ENCODE assay signal across 12 cellular contexts in the genomic region with DNA sequence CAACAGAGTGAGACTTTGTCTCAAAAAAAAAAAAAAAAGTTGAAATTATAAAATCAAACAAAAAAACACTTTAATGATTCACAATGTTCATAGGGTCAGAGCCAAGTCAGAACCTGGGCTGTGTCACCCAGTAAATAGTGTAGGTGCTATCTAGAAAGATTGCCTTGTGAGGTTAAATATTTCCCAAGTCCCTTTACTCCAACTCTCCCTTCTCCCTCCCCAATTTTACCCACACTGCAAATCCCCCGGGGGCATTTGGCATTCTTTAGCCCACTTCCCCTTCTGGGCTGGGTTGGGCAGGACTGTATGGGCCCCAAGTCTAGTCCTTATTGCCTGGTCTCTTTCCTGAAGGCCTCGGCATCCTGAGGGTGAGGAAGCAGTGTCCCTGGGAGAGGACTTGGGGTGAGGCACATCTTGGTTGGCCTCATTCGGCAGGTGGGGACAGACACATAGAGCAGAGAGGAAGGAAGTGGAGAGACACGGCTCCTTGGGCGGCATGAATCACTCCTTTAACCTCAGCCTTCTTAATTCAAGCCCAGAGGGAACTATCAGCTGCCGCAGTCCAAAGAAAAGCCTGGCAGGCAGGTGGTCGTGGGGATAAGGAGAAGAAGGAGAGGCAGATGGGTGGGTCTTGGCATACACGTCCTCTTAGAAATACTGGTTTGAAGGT. TPM values are rescaled to one million over a fixed set of nuclear protein-coding genes. Genes with fewer than 3 reads are reported as not detected.
DNase-seq lines count a peak whose midpoint lies in the region; ATAC-seq lines count a peak whose summit lies in the region.
"Had no signal": no experiment of that assay in that cellular context is flagged by ENCODE, and none has a peak within 500 bp of the region (broad histone marks: within the 10 kb centered on the region; RNA-seq: fewer than 3 reads in every experiment).

No MANE protein-coding gene starts in this region.

- no peaks in the 10 kb centered on the region for H3K27me3 ChIP-seq in right cardiac atrium (ENCODE audit: control insufficient read depth, insufficient read depth)
- H3K27me3 ChIP-seq: right atrium auricular region, transverse colon had no signal

- H3K27ac Mint-ChIP-seq in activated CD8-positive, alpha-beta memory T cell treated with anti-CD3 and anti-CD28 coated beads, Interleukin-2, amount 10 ng/mL, durations not matched to agents 7 days and 5 days, result no peak overlapping the region
- no peak overlapping the region for H3K27ac Mint-ChIP-seq in stimulated activated memory B cell treated with anti-CD40 and anti-IgM and Interleukin-4, amounts not matched to agents 10 μg/mL and 1 μg/mL and 100 μg/mL, for 72 hours
- H3K27ac Mint-ChIP-seq: T-helper 2 cell treated with Interferon-gamma antibody and Interleukin-4, amounts not matched to agents 5 μg/mL and 100 μg/mL, for 36 hours had no signal

- peak; percentile 77 for ATAC-seq in activated CD8-positive, alpha-beta memory T cell treated with anti-CD3 and anti-CD28 coated beads, Interleukin-2, amount 10 ng/mL, durations not matched to agents 7 days and 5 days
- ATAC-seq in stimulated activated memory B cell treated with anti-CD40 and anti-IgM and Interleukin-4, amounts not matched to agents 10 μg/mL and 1 μg/mL and 100 μg/mL, for 72 hours, result peak; percentile 48
- no peak for ATAC-seq in right cardiac atrium
- ATAC-seq in HG03095 (IDR thresholded peaks at IDR 0.05; ENCODE audit: unreplicated experiment), result no peak

- no peaks in the 10 kb centered on the region for H3K9me3 ChIP-seq in right cardiac atrium (ENCODE audit: control insufficient read depth, low read length)
- H3K9me3 ChIP-seq: right atrium auricular region, transverse colon had no signal

- H3K4me3 Mint-ChIP-seq in activated CD8-positive, alpha-beta memory T cell treated with anti-CD3 and anti-CD28 coated beads, Interleukin-2, amount 10 ng/mL, durations not matched to agents 7 days and 5 days, result no peak overlapping the region
- H3K4me3 Mint-ChIP-seq in stimulated activated memory B cell treated with anti-CD40 and anti-IgM and Interleukin-4, amounts not matched to agents 10 μg/mL and 1 μg/mL and 100 μg/mL, for 72 hours, result no peak overlapping the region
- H3K4me3 Mint-ChIP-seq: T-helper 2 cell treated with Interferon-gamma antibody and Interleukin-4, amounts not matched to agents 5 μg/mL and 100 μg/mL, for 36 hours had no signal

- peaks cover 9% of the 10 kb centered on the region for H3K4me1 Mint-ChIP-seq in activated CD8-positive, alpha-beta memory T cell treated with anti-CD3 and anti-CD28 coated beads, Interleukin-2, amount 10 ng/mL, durations not matched to agents 7 days and 5 days
- H3K4me1 Mint-ChIP-seq in stimulated activated memory B cell treated with anti-CD40 and anti-IgM and Interleukin-4, amounts not matched to agents 10 μg/mL and 1 μg/mL and 100 μg/mL, for 72 hours, result peaks cover 8% of the 10 kb centered on the region

- H3K36me3 Mint-ChIP-seq in activated CD8-positive, alpha-beta memory T cell treated with anti-CD3 and anti-CD28 coated beads, Interleukin-2, amount 10 ng/mL, durations not matched to agents 7 days and 5 days, result no peaks in the 10 kb centered on the region
- no peaks in the 10 kb centered on the region for H3K36me3 Mint-ChIP-seq in stimulated activated memory B cell treated with anti-CD40 and anti-IgM and Interleukin-4, amounts not matched to agents 10 μg/mL and 1 μg/mL and 100 μg/mL, for 72 hours

- 58% methylated on average over 8 of the region's 8 CpGs for WGBS in right cardiac atrium

- H3K9me3 Mint-ChIP-seq in activated CD8-positive, alpha-beta memory T cell treated with anti-CD3 and anti-CD28 coated beads, Interleukin-2, amount 10 ng/mL, durations not matched to agents 7 days and 5 days (ENCODE audit: low read depth), result no peaks in the 10 kb centered on the region
- H3K9me3 Mint-ChIP-seq in stimulated activated memory B cell treated with anti-CD40 and anti-IgM and Interleukin-4, amounts not matched to agents 10 μg/mL and 1 μg/mL and 100 μg/mL, for 72 hours, result no peaks in the 10 kb centered on the region
- H3K9me3 Mint-ChIP-seq: T-helper 2 cell treated with Interferon-gamma antibody and Interleukin-4, amounts not matched to agents 5 μg/mL and 100 μg/mL, for 36 hours had no signal

- no peak overlapping the region for H3K4me3 ChIP-seq in right cardiac atrium (ENCODE audit: low read length)
- H3K4me3 ChIP-seq: right atrium auricular region, transverse colon had no signal

- intact Hi-C loops in right cardiac atrium (cut with DNase I), result no loop called here

- H3K27ac ChIP-seq in cingulate gyrus (ENCODE audit: low read depth, low read length) (peak overlapping the region; percentile 54), right cardiac atrium (ENCODE audit: low read length) (no peak overlapping the region)
- H3K27ac ChIP-seq: right atrium auricular region, transverse colon had no signal

- CTCF ChIA-PET in activated CD8-positive, alpha-beta memory T cell treated with anti-CD3 and anti-CD28 coated beads, Interleukin-2, amount 10 ng/mL, durations not matched to agents 7 days and 5 days (lab: Charles Lee), result interaction anchor here (0.7 to 1.0 kb wide), 2 partner anchors 36 to 81 kb away, joined by 3 to 5 read pairs; no protein-coding TSS in a partner anchor

- peaks cover 15% of the 10 kb centered on the region for H3K27me3 Mint-ChIP-seq in activated CD8-positive, alpha-beta memory T cell treated with anti-CD3 and anti-CD28 coated beads, Interleukin-2, amount 10 ng/mL, durations not matched to agents 7 days and 5 days
- H3K27me3 Mint-ChIP-seq in stimulated activated memory B cell treated with anti-CD40 and anti-IgM and Interleukin-4, amounts not matched to agents 10 μg/mL and 1 μg/mL and 100 μg/mL, for 72 hours, result peaks cover 28% of the 10 kb centered on the region

- peak; percentile 56 for DNase-seq in activated CD8-positive, alpha-beta memory T cell treated with anti-CD3 and anti-CD28 coated beads, Interleukin-2, amount 10 ng/mL, durations not matched to agents 7 days and 5 days
- no peak for DNase-seq in activated CD8-positive, alpha-beta memory T cell treated with anti-CD3 and anti-CD28 coated beads, Interleukin-2, amount 50 U/mL, for 4 hours
- DNase-seq in OCI-M1 (lab: John Stamatoyannopoulos, UW) (peak; percentile 19), right cardiac atrium (no peak), NCI-H2029 (lab: John Stamatoyannopoulos, UW) (no peak)
- DNase-seq: transverse colon had no signal

- H3K4me1 ChIP-seq in right cardiac atrium (ENCODE audit: control insufficient read depth, insufficient read depth, low read length), result peaks cover 12% of the 10 kb centered on the region

RNA-seq across cellular contexts. Expression of gene ADORA1, which starts 8.2 kb away (rescaled TPM):
- total RNA-seq in activated CD8-positive, alpha-beta memory T cell treated with anti-CD3 and anti-CD28 coated beads, Interleukin-2, amount 10 ng/mL, durations not matched to agents 7 days and 5 days, result not detected
- total RNA-seq in right cardiac atrium, result 10 to 100 TPM; 14.8 to 26.3 (median 22.5) TPM
- 32.9 TPM for polyA plus RNA-seq in right cardiac atrium
- polyA plus RNA-seq: aorta had no signal

RNA-seq across cellular contexts. Expression of gene MYBPH, which starts 39.9 kb away (rescaled TPM):
- total RNA-seq in activated CD8-positive, alpha-beta memory T cell treated with anti-CD3 and anti-CD28 coated beads, Interleukin-2, amount 10 ng/mL, durations not matched to agents 7 days and 5 days, result not detected
- not detected for total RNA-seq in right cardiac atrium
- 0.07 TPM for polyA plus RNA-seq in right cardiac atrium
- total RNA-seq: aorta, right atrium auricular region, transverse colon had no signal
- polyA plus RNA-seq: aorta had no signal

RNA-seq across cellular contexts. Expression of gene MYOG, which starts 50.0 kb away (rescaled TPM):
- total RNA-seq in activated CD8-positive, alpha-beta memory T cell treated with anti-CD3 and anti-CD28 coated beads, Interleukin-2, amount 10 ng/mL, durations not matched to agents 7 days and 5 days, result not detected
- total RNA-seq in right cardiac atrium, result not detected
- polyA plus RNA-seq in right cardiac atrium, result not detected
- total RNA-seq: aorta, right atrium auricular region, transverse colon had no signal
- polyA plus RNA-seq: aorta had no signal

RNA-seq across cellular contexts. Expression of gene CHI3L1, which starts 50.7 kb away (rescaled TPM):
- total RNA-seq in activated CD8-positive, alpha-beta memory T cell treated with anti-CD3 and anti-CD28 coated beads, Interleukin-2, amount 10 ng/mL, durations not matched to agents 7 days and 5 days, result not detected
- 1 to 10 TPM in 3 of 4 donors, not detected in 1; 1.1 to 2.0 (median 1.3) TPM for total RNA-seq in right cardiac atrium
- polyA plus RNA-seq in right cardiac atrium, result 4.9 TPM

Comparison
In these comparisons a context has a peak if more than half of its experiments do, and no peak if none do; other contexts are left out.
1. DNase-seq: peak in activated CD8-positive, alpha-beta memory T cell treated with anti-CD3 and anti-CD28 coated beads, Interleukin-2, amount 10 ng/mL, durations not matched to agents 7 days and 5 days (single experiment) and OCI-M1 (single experiment); none in activated CD8-positive, alpha-beta memory T cell treated with anti-CD3 and anti-CD28 coated beads, Interleukin-2, amount 50 U/mL, for 4 hours (single experiment), right cardiac atrium (0 of 3) and NCI-H2029 (single experiment).
2. ATAC-seq: peak in activated CD8-positive, alpha-beta memory T cell treated with anti-CD3 and anti-CD28 coated beads, Interleukin-2, amount 10 ng/mL, durations not matched to agents 7 days and 5 days (single experiment) and stimulated activated memory B cell treated with anti-CD40 and anti-IgM and Interleukin-4, amounts not matched to agents 10 μg/mL and 1 μg/mL and 100 μg/mL, for 72 hours (single experiment); none in right cardiac atrium (0 of 2) and HG03095 (single experiment).
3. RNA of gene ADORA1, which starts 8.2 kb away (total RNA-seq): 14.8 to 26.3 TPM in right cardiac atrium; not detected in activated CD8-positive, alpha-beta memory T cell treated with anti-CD3 and anti-CD28 coated beads, Interleukin-2, amount 10 ng/mL, durations not matched to agents 7 days and 5 days; every median in the first group is over 10 times any median in the second.